In genomic region chr3:17032407-17033034, GRCh38 we compare ENCODE assay signal across 8 cellular contexts.
DNase-seq lines count a peak whose midpoint lies in the region; ATAC-seq and FAIRE-seq lines count a peak whose summit lies in the region.

No MANE protein-coding gene starts in this region.

- no peak for ATAC-seq in activated CD4-positive, CD25-positive, alpha-beta regulatory T cell treated with anti-CD3 and anti-CD28 coated beads, Interleukin-2, amount 50 U/mL, for 24 hours

- peak; percentile 37 for FAIRE-seq in frontal cortex (lab: Jason Lieb, UNC)

- DNase-seq in COLO829 (ENCODE audit: low spot score) (peak; percentile 12), HCEC 1CT (peak; percentile 58), SK-N-DZ (ENCODE audit: low spot score) (peak; percentile 53), frontal cortex (ENCODE audit: low spot score in 2 of 2) (peak in 1 of 2 donors; percentile 15), pons (ENCODE audit: low spot score) (peak; percentile 71), amniotic stem cell (lab: John Stamatoyannopoulos, UW) (no peak)
- no peak for DNase-seq in activated naive CD4-positive, alpha-beta T cell treated with Interleukin-2 at 50 U/mL for 16 hours

Comparison
In these comparisons a context has a peak if more than half of its experiments do, and no peak if none do; other contexts are left out.
1. DNase-seq: peak in COLO829 (single experiment), HCEC 1CT (single experiment), SK-N-DZ (single experiment) and pons (single experiment); none in activated naive CD4-positive, alpha-beta T cell treated with Interleukin-2 at 50 U/mL for 16 hours (single experiment) and amniotic stem cell (single experiment).